ENCODE assay signal across 14 cellular contexts in the genomic region with DNA sequence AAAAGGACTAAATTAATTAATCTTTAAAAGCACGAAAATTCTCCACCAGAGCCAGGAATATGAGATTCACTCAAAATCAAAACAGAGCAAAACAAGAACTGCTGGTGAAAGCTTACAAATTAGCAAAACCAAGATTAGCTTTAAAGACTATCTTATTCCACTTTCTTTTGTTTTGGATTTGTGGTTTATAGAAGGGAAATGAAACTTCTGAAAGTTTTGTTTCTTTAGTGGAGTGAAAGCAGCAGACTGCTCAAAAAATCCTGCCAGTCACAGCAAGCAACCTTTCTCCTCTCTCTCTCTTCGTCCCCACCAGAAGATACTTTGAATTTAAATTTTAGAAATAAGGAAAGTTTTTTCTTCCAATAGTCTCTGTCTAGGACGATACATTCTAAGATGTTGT. TPM values are rescaled to one million over a fixed set of nuclear protein-coding genes. Genes with fewer than 3 reads are reported as not detected.
A peak's percentile ranks its signal among the peaks of the same experiment; 100 is the strongest.
DNase-seq lines count a peak whose midpoint lies in the region; ATAC-seq, FAIRE-seq and TF ChIP-seq lines count a peak whose summit lies in the region.
"Had no signal": no experiment of that assay in that cellular context is flagged by ENCODE, and none has a peak within 500 bp of the region (broad histone marks: within the 10 kb centered on the region; RNA-seq: fewer than 3 reads in every experiment).

No MANE protein-coding gene starts in this region.

- no peak overlapping the region for H3K4me3 ChIP-seq in GM12865 (ENCODE audit: low read depth, low read length)
- no peak overlapping the region for H3K4me3 ChIP-seq in small intestine (ENCODE audit: low read depth in 1 of 2, low read length in 2 of 2)

- peaks cover 27% of the 10 kb centered on the region for H3K36me3 Mint-ChIP-seq in osteocyte (ENCODE audit: unreplicated experiment)
- H3K36me3 Mint-ChIP-seq in activated CD4-positive, alpha-beta T cell treated with anti-CD3 and anti-CD28 coated beads, Interleukin-2, amount 10 ng/mL, durations not matched to agents 24 days and 14 days (ENCODE audit: low read depth) = peaks cover 22% of the 10 kb centered on the region

- H3K27me3 Mint-ChIP-seq in osteocyte (ENCODE audit: unreplicated experiment) = no peaks in the 10 kb centered on the region
- no peaks in the 10 kb centered on the region for H3K27me3 Mint-ChIP-seq in activated CD4-positive, alpha-beta T cell treated with anti-CD3 and anti-CD28 coated beads, Interleukin-2, amount 10 ng/mL, durations not matched to agents 24 days and 14 days
- no peaks in the 10 kb centered on the region for H3K27me3 Mint-ChIP-seq in stimulated activated naive CD8-positive, alpha-beta T cell treated with anti-CD3 and anti-CD28 coated beads, Interleukin-15, amount 100 ng/mL, for 72 hours

- DNase-seq in GM12865 (ENCODE audit: low read depth) = peak; percentile 42
- DNase-seq in GM20000 (ENCODE audit: low spot score) = peak; percentile 12
- DNase-seq in osteocyte (ENCODE audit: extremely low spot score, unreplicated experiment) = no peak
- no peak for DNase-seq in activated CD4-positive, alpha-beta T cell treated with anti-CD3 and anti-CD28 coated beads, Interleukin-2, amount 10 ng/mL, durations not matched to agents 24 days and 14 days
- DNase-seq in stimulated activated naive CD8-positive, alpha-beta T cell treated with anti-CD3 and anti-CD28 coated beads, Interleukin-15, amount 100 ng/mL, for 72 hours = no peak
- no peak for DNase-seq in inferior parietal cortex (ENCODE audit: extremely low spot score)
- no peak for DNase-seq in small intestine
- DNase-seq: C1 segment of cervical spinal cord; mammary epithelial cell; NCI-H187 treated with DMSO at 0.1 percent for 48 hours; NCI-H82; posterior cingulate gyrus; stimulated activated CD4-positive, alpha-beta T cell treated with anti-CD3 and anti-CD28 coated beads, Interleukin-2, amount 100 ng/mL, for 24 hours had no signal

- intact Hi-C loops in activated CD4-positive, alpha-beta T cell treated with anti-CD3 and anti-CD28 coated beads, Interleukin-2, amount 10 ng/mL, durations not matched to agents 24 days and 14 days (cut with micrococcal nuclease) = no loop called here

- 68 to 85% (median 82%) methylated on average over 3 of the region's 3 CpGs for WGBS in small intestine, 3 donors

- H3K27ac ChIP-seq in small intestine (ENCODE audit: low read depth in 1 of 2, low read length in 1 of 2) = no peak overlapping the region

- no peaks in the 10 kb centered on the region for H3K9me3 Mint-ChIP-seq in osteocyte (ENCODE audit: unreplicated experiment)
- no peaks in the 10 kb centered on the region for H3K9me3 Mint-ChIP-seq in activated CD4-positive, alpha-beta T cell treated with anti-CD3 and anti-CD28 coated beads, Interleukin-2, amount 10 ng/mL, durations not matched to agents 24 days and 14 days
- H3K9me3 Mint-ChIP-seq in stimulated activated naive CD8-positive, alpha-beta T cell treated with anti-CD3 and anti-CD28 coated beads, Interleukin-15, amount 100 ng/mL, for 72 hours = no peaks in the 10 kb centered on the region

- H3K27me3 ChIP-seq in small intestine (ENCODE audit: control insufficient read depth in 2 of 2, insufficient read depth in 2 of 2, low read length in 2 of 2) = no peaks in the 10 kb centered on the region

- H3K4me1 ChIP-seq in small intestine (ENCODE audit: control insufficient read depth in 2 of 2, insufficient read depth in 1 of 2, low read depth in 1 of 2, low read length in 1 of 2) = no peaks in the 10 kb centered on the region

- H3K4me1 Mint-ChIP-seq in osteocyte (ENCODE audit: unreplicated experiment) = peaks cover 33% of the 10 kb centered on the region
- peaks cover 12% of the 10 kb centered on the region for H3K4me1 Mint-ChIP-seq in activated CD4-positive, alpha-beta T cell treated with anti-CD3 and anti-CD28 coated beads, Interleukin-2, amount 10 ng/mL, durations not matched to agents 24 days and 14 days
- peaks cover 17% of the 10 kb centered on the region for H3K4me1 Mint-ChIP-seq in stimulated activated naive CD8-positive, alpha-beta T cell treated with anti-CD3 and anti-CD28 coated beads, Interleukin-15, amount 100 ng/mL, for 72 hours

- peaks cover 0 to 2% of the 10 kb centered on the region in 2 donors for H3K36me3 ChIP-seq in small intestine (ENCODE audit: control insufficient read depth in 2 of 2, insufficient read depth in 2 of 2, low read length in 2 of 2)

- TF ChIP-seq CTCF in GM12865 (IDR thresholded peaks at IDR 0.05; ENCODE audit: insufficient read depth, low read depth, low read length, missing control alignments) (no peak), GM20000 (IDR thresholded peaks at IDR 0.05; ENCODE audit: extremely low read depth, missing control alignments) (no peak), osteocyte (IDR thresholded peaks at IDR 0.05) (no peak)

- FAIRE-seq in small intestine (lab: Jason Lieb, UNC) = no peak

- H3K4me3 Mint-ChIP-seq in osteocyte (ENCODE audit: unreplicated experiment) = no peak overlapping the region
- H3K4me3 Mint-ChIP-seq in activated CD4-positive, alpha-beta T cell treated with anti-CD3 and anti-CD28 coated beads, Interleukin-2, amount 10 ng/mL, durations not matched to agents 24 days and 14 days = no peak overlapping the region
- no peak overlapping the region for H3K4me3 Mint-ChIP-seq in stimulated activated naive CD8-positive, alpha-beta T cell treated with anti-CD3 and anti-CD28 coated beads, Interleukin-15, amount 100 ng/mL, for 72 hours

- ATAC-seq in HG03460 (IDR thresholded peaks at IDR 0.05; ENCODE audit: unreplicated experiment) = peak; percentile 57
- no peak for ATAC-seq in stimulated activated naive CD8-positive, alpha-beta T cell treated with anti-CD3 and anti-CD28 coated beads, Interleukin-15, amount 100 ng/mL, for 72 hours

- no peaks in the 10 kb centered on the region for H3K9me3 ChIP-seq in small intestine (ENCODE audit: control insufficient read depth, low read depth)

- peak overlapping the region; percentile 66 for H3K27ac Mint-ChIP-seq in osteocyte (ENCODE audit: unreplicated experiment)
- no peak overlapping the region for H3K27ac Mint-ChIP-seq in activated CD4-positive, alpha-beta T cell treated with anti-CD3 and anti-CD28 coated beads, Interleukin-2, amount 10 ng/mL, durations not matched to agents 24 days and 14 days
- peak overlapping the region in 1 of 2 donors; percentile 48 for H3K27ac Mint-ChIP-seq in stimulated activated naive CD8-positive, alpha-beta T cell treated with anti-CD3 and anti-CD28 coated beads, Interleukin-15, amount 100 ng/mL, for 72 hours

RNA-seq across cellular contexts. Expression of gene ACTA2, which starts 7.8 kb away (rescaled TPM):
- total RNA-seq in osteocyte = 315 and 329 TPM in 2 replicates
- 8.8 and 8.9 TPM in 2 replicates for total RNA-seq in activated CD4-positive, alpha-beta T cell treated with anti-CD3 and anti-CD28 coated beads, Interleukin-2, amount 10 ng/mL, durations not matched to agents 24 days and 14 days
- polyA plus RNA-seq in small intestine = 100 to 1,000 TPM in 1 of 3 donors, 10 to 100 TPM in 1, 1 to 10 TPM in 1; 6.5 to 274 (median 60.0) TPM

RNA-seq across cellular contexts. Expression of gene FAS, which starts 45.8 kb away (rescaled TPM):
- 6.9 and 8.8 TPM in 2 replicates for total RNA-seq in osteocyte
- 29.9 and 31.1 TPM in 2 replicates for total RNA-seq in activated CD4-positive, alpha-beta T cell treated with anti-CD3 and anti-CD28 coated beads, Interleukin-2, amount 10 ng/mL, durations not matched to agents 24 days and 14 days
- polyA plus RNA-seq in small intestine = 10 to 100 TPM in 1 of 3 donors, 1 to 10 TPM in 2; 3.4 to 11.3 (median 5.9) TPM

Comparison
In these comparisons a context has a peak if more than half of its experiments do, and no peak if none do; other contexts are left out.
1. DNase-seq: peak in GM12865 (single experiment) and GM20000 (single experiment); none in osteocyte (single experiment), activated CD4-positive, alpha-beta T cell treated with anti-CD3 and anti-CD28 coated beads, Interleukin-2, amount 10 ng/mL, durations not matched to agents 24 days and 14 days (single experiment), stimulated activated naive CD8-positive, alpha-beta T cell treated with anti-CD3 and anti-CD28 coated beads, Interleukin-15, amount 100 ng/mL, for 72 hours (0 of 2), inferior parietal cortex (single experiment) and small intestine (single experiment).
2. RNA of gene ACTA2, which starts 7.8 kb away (total RNA-seq): 315 to 329 TPM in osteocyte; 8.8 to 8.9 TPM in activated CD4-positive, alpha-beta T cell treated with anti-CD3 and anti-CD28 coated beads, Interleukin-2, amount 10 ng/mL, durations not matched to agents 24 days and 14 days; every median in the first group is over 10 times any median in the second.